In the genomic region with DNA sequence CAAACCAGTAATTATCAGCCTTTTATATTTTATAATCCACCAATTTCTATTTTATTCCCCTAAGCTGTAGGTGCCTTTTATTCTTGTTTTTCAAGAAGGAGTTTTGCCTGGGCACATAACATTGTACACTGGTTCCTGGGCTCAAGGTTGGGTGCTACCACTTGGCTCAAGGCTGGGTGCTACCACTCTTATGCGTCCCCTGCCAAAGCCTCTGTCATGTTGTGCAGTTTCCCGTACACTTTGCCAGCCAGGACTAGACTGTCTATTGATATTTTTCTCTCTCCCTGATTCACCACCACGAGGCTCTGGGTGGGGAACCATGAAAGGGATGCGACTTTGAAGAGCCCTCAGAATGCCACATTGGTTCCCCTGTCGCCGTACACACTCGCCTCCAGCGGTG, we compare ENCODE assay signal across 28 cellular contexts.
"Had no signal": no experiment of that assay in that cellular context is flagged by ENCODE, and none has a peak within 500 bp of the region (broad histone marks: within the 10 kb centered on the region; RNA-seq: fewer than 3 reads in every experiment).

No MANE protein-coding gene starts in this region.

- H3K36me3 Mint-ChIP-seq: activated CD4-positive, alpha-beta memory T cell treated with anti-CD3 and anti-CD28 coated beads for 36 hours; activated naive CD8-positive, alpha-beta T cell had no signal

- ATAC-seq: activated CD4-positive, alpha-beta T cell treated with anti-CD3 and anti-CD28 coated beads for 36 hours; activated CD8-positive, alpha-beta T cell treated with anti-CD3 and anti-CD28 coated beads, Interleukin-2, amount 10 ng/mL, durations not matched to agents 7 days and 5 days; activated T-cell treated with anti-CD3 and anti-CD28 coated beads, Interleukin-2, amount 50 U/mL, for 72 hours; activated T-helper 17 cell treated with anti-CD3 and anti-CD28 coated beads, Interleukin-2, amount 50 U/mL, for 72 hours; body of pancreas; esophagus mucosa; gastroesophageal sphincter; heart right ventricle had no signal

- DNase-seq: activated CD4-positive, alpha-beta memory T cell treated with anti-CD3 and anti-CD28 coated beads for 36 hours; activated CD4-positive, alpha-beta T cell treated with anti-CD3 and anti-CD28 coated beads for 36 hours; activated CD4-positive, alpha-beta T cell treated with anti-CD3 and anti-CD28 coated beads, Interleukin-2, amount 10 ng/mL, durations not matched to agents 24 days and 14 days; activated CD4-positive, CD25-positive, alpha-beta regulatory T cell; activated CD4-positive, CD25-positive, alpha-beta regulatory T cell treated with anti-CD3 and anti-CD28 coated beads, Interleukin-2, amount 50 U/mL, for 72 hours; activated CD8-positive, alpha-beta T cell treated with anti-CD3 and anti-CD28 coated beads, Interleukin-2, amount 10 ng/mL, durations not matched to agents 7 days and 5 days; activated effector memory CD4-positive, alpha-beta T cell treated with Interleukin-2 at 50 U/mL for 16 hours; activated gamma-delta T cell treated with Interleukin-2 at 50 U/mL for 16 hours; activated naive CD4-positive, alpha-beta T cell treated with anti-CD3 and anti-CD28 coated beads, Interleukin-2, amount 50 U/mL, for 16 hours; activated naive CD4-positive, alpha-beta T cell treated with Interleukin-2 at 50 U/mL for 16 hours; activated T-cell treated with anti-CD3 and anti-CD28 coated beads for 4 hours; activated T-cell treated with anti-CD3 and anti-CD28 coated beads, Interleukin-2, amount 50 U/mL, for 24 hours; activated T-cell treated with anti-CD3 and anti-CD28 coated beads, Interleukin-2, amount 50 U/mL, for 72 hours; amygdala; aorta; dorsolateral prefrontal cortex; effector memory CD4-positive, alpha-beta T cell; foreskin melanocyte; heart right ventricle; T-helper 2 cell had no signal

- H3K4me1 Mint-ChIP-seq: activated CD4-positive, alpha-beta T cell treated with anti-CD3 and anti-CD28 coated beads for 36 hours; activated CD4-positive, alpha-beta T cell treated with anti-CD3 and anti-CD28 coated beads, Interleukin-2, amount 10 ng/mL, durations not matched to agents 24 days and 14 days; activated T-helper 17 cell treated with anti-CD3 and anti-CD28 coated beads, Interleukin-2, amount 50 U/mL, for 72 hours; central memory CD8-positive, alpha-beta T cell; endodermal cell had no signal

- H3K27ac Mint-ChIP-seq: activated CD4-positive, alpha-beta memory T cell treated with anti-CD3 and anti-CD28 coated beads for 36 hours; activated CD4-positive, alpha-beta T cell treated with anti-CD3 and anti-CD28 coated beads for 36 hours; activated CD4-positive, alpha-beta T cell treated with anti-CD3 and anti-CD28 coated beads, Interleukin-2, amount 10 ng/mL, durations not matched to agents 24 days and 14 days; activated CD8-positive, alpha-beta T cell treated with anti-CD3 and anti-CD28 coated beads, Interleukin-2, amount 10 ng/mL, durations not matched to agents 7 days and 5 days; activated naive CD8-positive, alpha-beta T cell; activated T-cell treated with anti-CD3 and anti-CD28 coated beads, Interleukin-2, amount 50 U/mL, for 24 hours; activated T-cell treated with anti-CD3 and anti-CD28 coated beads, Interleukin-2, amount 50 U/mL, for 72 hours; activated T-helper 17 cell treated with anti-CD3 and anti-CD28 coated beads, Interleukin-2, amount 50 U/mL, for 72 hours; dendritic cell treated with granulocyte-macrophage colony-stimulating factor and Interleukin-4, amounts not matched to agents 40 ng/mL and 50 ng/mL, for 4 days; endodermal cell had no signal

- H3K9me3 Mint-ChIP-seq: activated CD4-positive, alpha-beta memory T cell treated with anti-CD3 and anti-CD28 coated beads for 36 hours; activated CD4-positive, alpha-beta T cell treated with anti-CD3 and anti-CD28 coated beads, Interleukin-2, amount 10 ng/mL, durations not matched to agents 24 days and 14 days; activated T-cell treated with anti-CD3 and anti-CD28 coated beads, Interleukin-2, amount 50 U/mL, for 24 hours; activated T-cell treated with anti-CD3 and anti-CD28 coated beads, Interleukin-2, amount 50 U/mL, for 72 hours; activated T-helper 17 cell treated with anti-CD3 and anti-CD28 coated beads, Interleukin-2, amount 50 U/mL, for 72 hours; central memory CD8-positive, alpha-beta T cell; dendritic cell treated with granulocyte-macrophage colony-stimulating factor and Interleukin-4, amounts not matched to agents 40 ng/mL and 50 ng/mL, for 4 days had no signal

- H3K4me3 Mint-ChIP-seq: activated CD4-positive, alpha-beta memory T cell treated with anti-CD3 and anti-CD28 coated beads for 36 hours; activated CD4-positive, alpha-beta T cell treated with anti-CD3 and anti-CD28 coated beads for 36 hours; activated CD4-positive, alpha-beta T cell treated with anti-CD3 and anti-CD28 coated beads, Interleukin-2, amount 10 ng/mL, durations not matched to agents 24 days and 14 days; activated CD8-positive, alpha-beta T cell treated with anti-CD3 and anti-CD28 coated beads, Interleukin-2, amount 10 ng/mL, durations not matched to agents 7 days and 5 days; activated naive CD8-positive, alpha-beta T cell; activated T-cell treated with anti-CD3 and anti-CD28 coated beads, Interleukin-2, amount 50 U/mL, for 24 hours; activated T-cell treated with anti-CD3 and anti-CD28 coated beads, Interleukin-2, amount 50 U/mL, for 72 hours; activated T-helper 17 cell treated with anti-CD3 and anti-CD28 coated beads, Interleukin-2, amount 50 U/mL, for 72 hours; central memory CD8-positive, alpha-beta T cell; dendritic cell treated with granulocyte-macrophage colony-stimulating factor and Interleukin-4, amounts not matched to agents 40 ng/mL and 50 ng/mL, for 4 days; endodermal cell had no signal
